In genomic region chr17:21284319-21285163, GRCh38 we compare ENCODE assay signal across 1 cellular context.
TF ChIP-seq lines count a peak whose summit lies in the region.

TSS of gene MAP2K3 (plus strand) at chr17:21284711. CDS start at chr17:21284921, 210 bp downstream.

TF ChIP-seq in SK-N-SH, 30 proteins besides CTCF, POLR2A, EP300 and RAD21 (continued from another document):
- TF ChIP-seq RCOR1 (IDR thresholded peaks at IDR 0.05; ENCODE audit: low read length) (no peak), TEAD4 (IDR thresholded peaks at IDR 0.05; ENCODE audit: borderline replicate concordance, insufficient read depth) (no peak)
TF ChIP-seq in SK-N-SH: peak in this region for 9.
